Comparison of ENCODE assay signal across 11 cellular contexts in genomic region chr5:138105709-138106108, GRCh38. TPM values are rescaled to one million over a fixed set of nuclear protein-coding genes. Genes with fewer than 3 reads are reported as not detected.
"Had no signal": no experiment of that assay in that cellular context is flagged by ENCODE, and none has a peak within 500 bp of the region (broad histone marks: within the 10 kb centered on the region; RNA-seq: fewer than 3 reads in every experiment).

No MANE protein-coding gene starts in this region.

- H3K27ac Mint-ChIP-seq: IgD-negative memory B cell had no signal

- H3K36me3 Mint-ChIP-seq: IgD-negative memory B cell had no signal

- H3K4me3 Mint-ChIP-seq: IgD-negative memory B cell had no signal

- H3K4me2 ChIP-seq: KMS-11 had no signal

- ATAC-seq: HepG2 had no signal

- DNase-seq: IMR-90, Karpas-422, KBM-7, KG1 had no signal

- FAIRE-seq: HepG2, HTR-8/SVneo had no signal

- H3K9ac ChIP-seq: KMS-11 had no signal

- H3K9me3 Mint-ChIP-seq: IgD-negative memory B cell had no signal

- H3K27ac ChIP-seq: HL-60, KMS-11 had no signal

RNA-seq across cellular contexts. Expression of gene WNT8A, which starts 21.9 kb away (rescaled TPM):
- total RNA-seq: HepG2, HT-29, HT1080, IMR-90 had no signal
- polyA plus RNA-seq: HepG2, IgD-negative memory B cell, IMR-90 had no signal

RNA-seq across cellular contexts. Expression of gene NME5, which starts 33.5 kb away (rescaled TPM):
- total RNA-seq: HT-29, HT1080 had no signal
- polyA plus RNA-seq: HepG2, IgD-negative memory B cell had no signal
